8 cellular contexts compared by ENCODE assay signal in genomic region chr19:17078920-17079709, GRCh38. TPM values are rescaled to one million over a fixed set of nuclear protein-coding genes. Genes with fewer than 3 reads are reported as not detected.
DNase-seq lines count a peak whose midpoint lies in the region; ATAC-seq and TF ChIP-seq lines count a peak whose summit lies in the region.

No MANE protein-coding gene starts in this region.

- TF ChIP-seq RAD21 in HCT116 (IDR thresholded peaks at IDR 0.05; ENCODE audit: low read depth): no peak

- peak overlapping the region; percentile 85 for H3K27ac Mint-ChIP-seq in activated CD8-positive, alpha-beta T cell treated with anti-CD3 and anti-CD28 coated beads for 36 hours
- peak overlapping the region; percentile 93 for H3K27ac Mint-ChIP-seq in stimulated activated naive B cell treated with anti-CD40 and anti-IgM and Interleukin-4, amounts not matched to agents 10 μg/mL and 1 μg/mL and 100 μg/mL, for 72 hours

- H3K9me3 Mint-ChIP-seq in activated CD8-positive, alpha-beta T cell treated with anti-CD3 and anti-CD28 coated beads for 36 hours: no peaks in the 10 kb centered on the region
- H3K9me3 Mint-ChIP-seq in stimulated activated naive B cell treated with anti-CD40 and anti-IgM and Interleukin-4, amounts not matched to agents 10 μg/mL and 1 μg/mL and 100 μg/mL, for 72 hours: no peaks in the 10 kb centered on the region

- H3K4me3 Mint-ChIP-seq in activated CD8-positive, alpha-beta T cell treated with anti-CD3 and anti-CD28 coated beads for 36 hours: peak overlapping the region; percentile 61
- peak overlapping the region; percentile 80 to 81 for H3K4me3 Mint-ChIP-seq in stimulated activated naive B cell treated with anti-CD40 and anti-IgM and Interleukin-4, amounts not matched to agents 10 μg/mL and 1 μg/mL and 100 μg/mL, for 72 hours

- no peaks in the 10 kb centered on the region for H4K20me1 ChIP-seq in HCT116 (ENCODE audit: insufficient read depth)

- H2AFZ ChIP-seq in HCT116 (ENCODE audit: low read depth, low read length, poor library complexity, severe bottlenecking): no peak overlapping the region

- H3K4me3 ChIP-seq in HCT116 (replicated peaks in 1 of 2; ENCODE audit: low read depth in 1 of 2, low read length in 2 of 2): peak overlapping the region; percentile 20 to 46; a peak in 3 of 4 replicates
- H3K4me3 ChIP-seq in iPS-18a (ENCODE audit: low read length): no peak overlapping the region

- DNase-seq in HCT116 (ENCODE audit: low read depth, low spot score): no peak
- peak; percentile 15 for DNase-seq in activated CD8-positive, alpha-beta T cell treated with anti-CD3 and anti-CD28 coated beads for 36 hours
- peak; percentile 46 for DNase-seq in stimulated activated naive B cell treated with anti-CD40 and anti-IgM and Interleukin-4, amounts not matched to agents 10 μg/mL and 1 μg/mL and 100 μg/mL, for 72 hours
- DNase-seq in NCI-H1105 treated with DMSO at 0.1 percent for 48 hours (lab: John Stamatoyannopoulos, UW): no peak

- no peaks in the 10 kb centered on the region for H3K9me2 ChIP-seq in HCT116 (ENCODE audit: insufficient read depth)

- H3K27ac ChIP-seq in HCT116 (ENCODE audit: low read depth, low read length) (peak overlapping the region; percentile 66), iPS-18a (ENCODE audit: low read length) (no peak overlapping the region)

- POLR2A ChIA-PET in HCT116 (lab: Charles Lee): no interaction called here
- POLR2A ChIA-PET in activated CD8-positive, alpha-beta T cell treated with anti-CD3 and anti-CD28 coated beads for 36 hours (lab: Charles Lee): interaction anchor here (0.7 to 2.2 kb wide), 4 partner anchors 46 to 202 kb away, joined by 3 to 8 read pairs (median 3); partner anchors contain the start of genes ANKLE1 and OCEL1

- TF ChIP-seq CTCF in HCT116 (IDR thresholded peaks at IDR 0.05 in 2 of 3, conservative IDR thresholded peaks at IDR 0.05 in 1 of 3; ENCODE audit: borderline replicate concordance in 1 of 3, insufficient read depth in 1 of 3, low read depth in 2 of 3, low read length in 2 of 3): no peak
- TF ChIP-seq CTCF in activated CD8-positive, alpha-beta T cell treated with anti-CD3 and anti-CD28 coated beads for 36 hours (IDR thresholded peaks at IDR 0.05): no peak

- H3K4me2 ChIP-seq in HCT116 (ENCODE audit: low read length): peak overlapping the region; percentile 68

- H3K36me3 Mint-ChIP-seq in activated CD8-positive, alpha-beta T cell treated with anti-CD3 and anti-CD28 coated beads for 36 hours (ENCODE audit: low read depth): peaks cover 16% of the 10 kb centered on the region
- H3K36me3 Mint-ChIP-seq in stimulated activated naive B cell treated with anti-CD40 and anti-IgM and Interleukin-4, amounts not matched to agents 10 μg/mL and 1 μg/mL and 100 μg/mL, for 72 hours: peaks cover 14 to 38% of the 10 kb centered on the region in 2 donors

- H3K79me2 ChIP-seq in HCT116 (ENCODE audit: insufficient read depth, low read length): peaks cover 95% of the 10 kb centered on the region

- H3K9me3 ChIP-seq in HCT116 (ENCODE audit: control insufficient read depth in 1 of 2, insufficient read depth in 1 of 2, low read depth in 1 of 2, low read length in 2 of 2): no peaks in the 10 kb centered on the region
- no peaks in the 10 kb centered on the region for H3K9me3 ChIP-seq in iPS-18a (ENCODE audit: control insufficient read depth, low read depth, low read length)

- H3K36me3 ChIP-seq in HCT116 (ENCODE audit: control insufficient read depth in 1 of 2, insufficient read depth in 2 of 2, low read length in 2 of 2) (no peaks in the 10 kb centered on the region; a peak in 1 of 4 replicates), iPS-18a (ENCODE audit: control insufficient read depth, low read depth, low read length) (no peaks in the 10 kb centered on the region)

- no TSS peak for BruUV-seq in HCT116 (replicated peaks; lab: Mats Ljungman, UMichigan)

- H3K27me3 ChIP-seq in HCT116 (ENCODE audit: insufficient read depth, low read length) (no peaks in the 10 kb centered on the region), iPS-18a (ENCODE audit: control insufficient read depth, insufficient read depth, low read length) (no peaks in the 10 kb centered on the region)

- no peak for TF ChIP-seq POLR2A in HCT116 (IDR thresholded peaks at IDR 0.05; ENCODE audit: borderline replicate concordance, extremely low read depth, insufficient read depth, insufficient read length)

- intact Hi-C loops in HCT116 (cut with micrococcal nuclease): loop anchor here (5.0 kb wide), 1 partner anchor 148 kb away; the partner anchor contains the start of gene OCEL1
- intact Hi-C loops in activated CD8-positive, alpha-beta T cell treated with anti-CD3 and anti-CD28 coated beads for 36 hours (cut with micrococcal nuclease): loop anchor here (10.0 kb wide), 1 partner anchor 146 kb away; the partner anchor contains the start of gene OCEL1

- H3K9ac ChIP-seq in HCT116 (ENCODE audit: low read length): peak overlapping the region; percentile 51
- H3K9ac ChIP-seq in iPS-18a (ENCODE audit: low read length): peak overlapping the region; percentile 25

- ATAC-seq in HCT116: no peak
- no peak for ATAC-seq in activated CD8-positive, alpha-beta T cell treated with anti-CD3 and anti-CD28 coated beads for 36 hours
- peak in 1 of 2 donors; percentile 8 for ATAC-seq in stimulated activated naive B cell treated with anti-CD40 and anti-IgM and Interleukin-4, amounts not matched to agents 10 μg/mL and 1 μg/mL and 100 μg/mL, for 72 hours (replicated peaks)
- ATAC-seq in GM18519 (IDR thresholded peaks at IDR 0.05; ENCODE audit: low FRiP score, unreplicated experiment): no peak
- ATAC-seq in HG02642 (IDR thresholded peaks at IDR 0.05; ENCODE audit: poor library complexity, unreplicated experiment): no peak
- ATAC-seq in HG02840 (IDR thresholded peaks at IDR 0.05; ENCODE audit: low FRiP score, unreplicated experiment): no peak

- H3K4me1 ChIP-seq in HCT116 (ENCODE audit: control insufficient read depth in 1 of 2, insufficient read depth in 2 of 2, low read length in 2 of 2) (peaks cover 16 to 45% of the 10 kb centered on the region in 2 experiments), iPS-18a (ENCODE audit: control insufficient read depth, low read depth, low read length) (peaks cover 20% of the 10 kb centered on the region)

- RAD21 ChIA-PET in HCT116 (lab: Charles Lee; ENCODE audit: low non-redundant PET in 1 of 2, low total read pairs in 2 of 2, uncharacterized antibody in 2 of 2, unreplicated experiment in 2 of 2): no interaction called here

- CTCF ChIA-PET in HCT116 (lab: Charles Lee): no interaction called here
- CTCF ChIA-PET in activated CD8-positive, alpha-beta T cell treated with anti-CD3 and anti-CD28 coated beads for 36 hours (lab: Charles Lee): interaction anchor here (2.6 kb wide), 1 partner anchor 11 kb away, joined by 10 read pairs; no protein-coding TSS in a partner anchor

- no peaks in the 10 kb centered on the region for H3K27me3 Mint-ChIP-seq in activated CD8-positive, alpha-beta T cell treated with anti-CD3 and anti-CD28 coated beads for 36 hours
- H3K27me3 Mint-ChIP-seq in stimulated activated naive B cell treated with anti-CD40 and anti-IgM and Interleukin-4, amounts not matched to agents 10 μg/mL and 1 μg/mL and 100 μg/mL, for 72 hours: no peaks in the 10 kb centered on the region

- peaks cover 61% of the 10 kb centered on the region for H3K4me1 Mint-ChIP-seq in activated CD8-positive, alpha-beta T cell treated with anti-CD3 and anti-CD28 coated beads for 36 hours (ENCODE audit: low read depth)
- H3K4me1 Mint-ChIP-seq in stimulated activated naive B cell treated with anti-CD40 and anti-IgM and Interleukin-4, amounts not matched to agents 10 μg/mL and 1 μg/mL and 100 μg/mL, for 72 hours: peaks cover 49 to 77% of the 10 kb centered on the region in 2 donors

TF ChIP-seq in HCT116, 20 proteins besides CTCF, POLR2A, EP300 and RAD21 (continues in another document):
- no peak for TF ChIP-seq EGR1 (IDR thresholded peaks at IDR 0.05; ENCODE audit: low read depth)
- no peak for TF ChIP-seq YY1 (IDR thresholded peaks at IDR 0.05; ENCODE audit: extremely low read depth, insufficient replicate concordance, low read depth, low read length)
- no peak for TF ChIP-seq SIN3A (IDR thresholded peaks at IDR 0.05; ENCODE audit: low read depth)
- no peak for TF ChIP-seq SP1 (IDR thresholded peaks at IDR 0.05; ENCODE audit: low read depth)
- TF ChIP-seq ATF3 (IDR thresholded peaks at IDR 0.05): no peak

RNA-seq across cellular contexts. Expression of gene MYO9B, which starts 3.5 kb away (rescaled TPM):
- 74.6 TPM for total RNA-seq in HCT116 (2021; ENCODE audit: unreplicated experiment)
- polyA plus RNA-seq in HCT116 (2012): 51.3 and 57.0 TPM in 2 replicates
- 100 to 1,000 TPM; 111 to 112 TPM for total RNA-seq in activated CD8-positive, alpha-beta T cell treated with anti-CD3 and anti-CD28 coated beads for 36 hours

RNA-seq across cellular contexts. Expression of gene HAUS8, which starts 3.9 kb away (rescaled TPM):
- 23.6 TPM for total RNA-seq in HCT116 (2021; ENCODE audit: unreplicated experiment)
- 11.7 and 13.8 TPM in 2 replicates for polyA plus RNA-seq in HCT116 (2012)
- total RNA-seq in activated CD8-positive, alpha-beta T cell treated with anti-CD3 and anti-CD28 coated beads for 36 hours: 10 to 100 TPM; 40.7 to 41.9 TPM

RNA-seq across cellular contexts. Expression of gene CPAMD8, which starts 52.5 kb away (rescaled TPM):
- total RNA-seq in HCT116 (2021; ENCODE audit: unreplicated experiment): 0.20 TPM
- polyA plus RNA-seq in HCT116 (2012): 0.03 and 0.22 TPM in 2 replicates
- total RNA-seq in activated CD8-positive, alpha-beta T cell treated with anti-CD3 and anti-CD28 coated beads for 36 hours: not detected

Comparison
In these comparisons a context has a peak if more than half of its experiments do, and no peak if none do; other contexts are left out.
1. DNase-seq: peak in activated CD8-positive, alpha-beta T cell treated with anti-CD3 and anti-CD28 coated beads for 36 hours (single experiment) and stimulated activated naive B cell treated with anti-CD40 and anti-IgM and Interleukin-4, amounts not matched to agents 10 μg/mL and 1 μg/mL and 100 μg/mL, for 72 hours (single experiment); none in HCT116 (single experiment) and NCI-H1105 treated with DMSO at 0.1 percent for 48 hours (single experiment).